ENCODE assay signal across 13 cellular contexts in genomic region chr13:52446265-52446664, GRCh38.
"Had no signal": no experiment of that assay in that cellular context is flagged by ENCODE, and none has a peak within 500 bp of the region (broad histone marks: within the 10 kb centered on the region; RNA-seq: fewer than 3 reads in every experiment).

No MANE protein-coding gene starts in this region.

- H3K9me3 ChIP-seq: gastroesophageal sphincter, sigmoid colon, thoracic aorta, uterus had no signal

- H3K27ac ChIP-seq: gastroesophageal sphincter, sigmoid colon, thoracic aorta, uterus had no signal

- DNase-seq: activated CD4-positive, alpha-beta T cell treated with anti-CD3 and anti-CD28 coated beads, Interleukin-2, amount 50 U/mL, for 4 hours; activated gamma-delta T cell; activated T-cell treated with anti-CD3 and anti-CD28 coated beads, Interleukin-2, amount 50 U/mL, for 4 hours; anterior cingulate cortex; kidney glomerular epithelial cell; sigmoid colon; stimulated activated CD4-positive, alpha-beta T cell treated with anti-CD3 and anti-CD28 coated beads, Interleukin-4, amount 100 ng/mL, for 1 hour; stimulated activated CD8-positive, alpha-beta memory T cell treated with anti-CD3 and anti-CD28 coated beads, Interleukin-4, amount 100 ng/mL, for 48 hours; T-helper 17 cell; uterus had no signal

- H3K4me1 ChIP-seq: uterus had no signal

- H3K36me3 ChIP-seq: thoracic aorta, uterus had no signal

- ATAC-seq: activated CD4-positive, CD25-positive, alpha-beta regulatory T cell treated with anti-CD3 and anti-CD28 coated beads, Interleukin-2, amount 50 U/mL, for 24 hours; activated T-cell treated with anti-CD3 and anti-CD28 coated beads, Interleukin-2, amount 50 U/mL, for 4 hours; gastroesophageal sphincter; T-helper 17 cell had no signal

- H3K4me3 ChIP-seq: gastroesophageal sphincter, sigmoid colon, thoracic aorta, uterus had no signal

- H3K27me3 ChIP-seq: gastroesophageal sphincter, sigmoid colon, uterus had no signal
